8 cellular contexts compared by ENCODE assay signal in genomic region chr12:49131051-49131972, GRCh38. TPM values are rescaled to one million over a fixed set of nuclear protein-coding genes. Genes with fewer than 3 reads are reported as not detected.
DNase-seq lines count a peak whose midpoint lies in the region; ATAC-seq and TF ChIP-seq lines count a peak whose summit lies in the region.

Gene TUBA1B (minus strand): TSS chr12:49131395. CDS start chr12:49131300, 95 bp downstream.

- H3K36me3 Mint-ChIP-seq in dendritic cell treated with granulocyte-macrophage colony-stimulating factor and Interleukin-4, amounts not matched to agents 40 ng/mL and 50 ng/mL, for 4 days (ENCODE audit: low read depth): peaks cover 48% of the 10 kb centered on the region

- peaks cover 9 to 34% of the 10 kb centered on the region in 2 donors for H3K36me3 ChIP-seq in left lung

- H3K4me1 ChIP-seq in left lung: peaks cover 18 to 37% of the 10 kb centered on the region in 2 donors

- no peaks in the 10 kb centered on the region for H3K9me3 Mint-ChIP-seq in dendritic cell treated with granulocyte-macrophage colony-stimulating factor and Interleukin-4, amounts not matched to agents 40 ng/mL and 50 ng/mL, for 4 days

- no peaks in the 10 kb centered on the region for H3K27me3 Mint-ChIP-seq in dendritic cell treated with granulocyte-macrophage colony-stimulating factor and Interleukin-4, amounts not matched to agents 40 ng/mL and 50 ng/mL, for 4 days

- peak within 1 kb of the TSS; percentile 100 for H3K27ac ChIP-seq in left lung

- peak; percentile 22 to 91 (median 82) for DNase-seq in C1 segment of cervical spinal cord (lab: John Stamatoyannopoulos, UW)
- DNase-seq in NCI-H774 (lab: John Stamatoyannopoulos, UW): peak; percentile 97
- DNase-seq in activated CD4-positive, alpha-beta T cell treated with anti-CD3 and anti-CD28 coated beads, Interleukin-2, amount 50 U/mL, for 4 hours: peak; percentile 86
- peak; percentile 93 to 98 for DNase-seq in left lung
- DNase-seq in stimulated activated CD4-positive, alpha-beta T cell treated with anti-CD3 and anti-CD28 coated beads, Interleukin-2, amount 100 ng/mL, for 48 hours: peak; percentile 87 to 94

- peak within 1 kb of the TSS; percentile 100 for H3K27ac Mint-ChIP-seq in dendritic cell treated with granulocyte-macrophage colony-stimulating factor and Interleukin-4, amounts not matched to agents 40 ng/mL and 50 ng/mL, for 4 days

- H3K4me1 Mint-ChIP-seq in dendritic cell treated with granulocyte-macrophage colony-stimulating factor and Interleukin-4, amounts not matched to agents 40 ng/mL and 50 ng/mL, for 4 days (ENCODE audit: low read depth): peaks cover 37% of the 10 kb centered on the region

- intact Hi-C loops in dendritic cell treated with granulocyte-macrophage colony-stimulating factor and Interleukin-4, amounts not matched to agents 40 ng/mL and 50 ng/mL, for 4 days (cut with micrococcal nuclease): loop anchor here (1.0 to 2.0 kb wide), 2 partner anchors 57 to 62 kb away; partner anchors contain the start of genes RHEBL1 and TUBA1A
- intact Hi-C loops in left lung (cut with DNase I): loop anchor here in 1 of 2 donors (5.0 to 10.0 kb wide), 2 partner anchors 53 to 106 kb away; partner anchors contain the start of gene TUBA1A

- peak within 1 kb of the TSS; percentile 86 to 97 for H3K4me3 ChIP-seq in left lung

- H3K27me3 ChIP-seq in left lung: no peaks in the 10 kb centered on the region

- no peaks in the 10 kb centered on the region for H3K9me3 ChIP-seq in left lung

- TF ChIP-seq CTCF in left lung (IDR thresholded peaks at IDR 0.05): no peak

- ATAC-seq in GM19372 (IDR thresholded peaks at IDR 0.05; ENCODE audit: low read depth, unreplicated experiment) (peak; percentile 72), HG03520 (IDR thresholded peaks at IDR 0.05; ENCODE audit: unreplicated experiment) (peak; percentile 66), left lung (peak; percentile 92)

- peak within 1 kb of the TSS; percentile 93 for H3K4me3 Mint-ChIP-seq in dendritic cell treated with granulocyte-macrophage colony-stimulating factor and Interleukin-4, amounts not matched to agents 40 ng/mL and 50 ng/mL, for 4 days

RNA-seq across cellular contexts. Expression of gene TUBA1B, which starts in this region (rescaled TPM):
- 1,000 to 10,000 TPM in 1 of 2 donors, 100 to 1,000 TPM in 1; 603 to 1,153 TPM for total RNA-seq in left lung

Comparison
In these comparisons a context has a peak if more than half of its experiments do, and no peak if none do; other contexts are left out.
1. Peak in every context shown above with its lines: DNase-seq, ATAC-seq, H3K4me3 ChIP-seq and H3K27ac ChIP-seq.